ENCODE assay signal across 8 cellular contexts in the genomic region with DNA sequence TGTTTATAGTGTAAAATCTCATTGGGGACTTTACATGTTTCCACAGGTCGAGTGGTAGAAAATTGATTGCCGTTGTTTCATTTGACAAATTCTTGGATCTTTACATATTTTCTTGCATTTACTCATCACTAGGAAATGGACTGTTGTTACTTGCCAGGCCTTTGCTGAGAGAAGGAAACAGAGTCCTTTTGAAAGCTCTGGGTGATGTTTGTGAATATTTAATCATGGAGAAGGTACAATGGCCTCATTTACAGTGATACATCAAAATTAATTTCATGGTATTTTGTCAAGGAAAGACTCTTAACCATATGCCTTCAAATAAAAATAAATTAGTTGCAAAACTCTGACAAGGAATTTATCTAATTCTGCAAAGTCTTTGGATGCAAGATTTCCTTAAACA.
"Had no signal": no experiment of that assay in that cellular context is flagged by ENCODE, and none has a peak within 500 bp of the region (broad histone marks: within the 10 kb centered on the region; RNA-seq: fewer than 3 reads in every experiment).

No MANE protein-coding gene starts in this region.

- H3K9me3 Mint-ChIP-seq: GM23338 had no signal

- H3K27ac Mint-ChIP-seq: GM23338, H9, IgD-negative memory B cell had no signal

- DNase-seq: H9, HCEC 1CT, KBM-7 had no signal

- H3K4me1 Mint-ChIP-seq: GM23338, H9, IgD-negative memory B cell had no signal

- ATAC-seq: GM23338, HepG2 had no signal

- H3K27me3 Mint-ChIP-seq: IgD-negative memory B cell had no signal

- H3K4me3 Mint-ChIP-seq: GM23338, H9, IgD-negative memory B cell had no signal

- H3K36me3 Mint-ChIP-seq: IgD-negative memory B cell had no signal

- H3K27ac ChIP-seq: HL-60, KMS-11 had no signal
